ENCODE assay signal across 18 cellular contexts in genomic region chr7:128162666-128163065, GRCh38.
"Had no signal": no experiment of that assay in that cellular context is flagged by ENCODE, and none has a peak within 500 bp of the region (broad histone marks: within the 10 kb centered on the region; RNA-seq: fewer than 3 reads in every experiment).

No MANE protein-coding gene starts in this region.

- ATAC-seq: esophagus mucosa; left cardiac atrium; naive thymus-derived CD4-positive, alpha-beta T cell; stimulated activated naive B cell treated with anti-CD40 and anti-IgM and Interleukin-4, amounts not matched to agents 10 μg/mL and 1 μg/mL and 100 μg/mL, for 72 hours had no signal

- H3K4me3 Mint-ChIP-seq: immature natural killer cell; naive thymus-derived CD4-positive, alpha-beta T cell; nephron progenitor cell; stimulated activated naive B cell treated with anti-CD40 and anti-IgM and Interleukin-4, amounts not matched to agents 10 μg/mL and 1 μg/mL and 100 μg/mL, for 72 hours had no signal

- DNase-seq: effector CD8-positive, alpha-beta T cell; immature natural killer cell; kidney; left cardiac atrium; mesendoderm; naive thymus-derived CD4-positive, alpha-beta T cell; nephron progenitor cell; sigmoid colon; stimulated activated CD4-positive, alpha-beta T cell treated with anti-CD3 and anti-CD28 coated beads, Interleukin-2, amount 100 ng/mL, for 24 hours; stimulated activated CD4-positive, alpha-beta T cell treated with anti-CD3 and anti-CD28 coated beads, Interleukin-4, amount 100 ng/mL, for 4 hours; stimulated activated naive B cell treated with anti-CD40 and anti-IgM and Interleukin-4, amounts not matched to agents 10 μg/mL and 1 μg/mL and 100 μg/mL, for 72 hours; stomach; substantia nigra; transverse colon had no signal

- H3K36me3 Mint-ChIP-seq: stimulated activated naive B cell treated with anti-CD40 and anti-IgM and Interleukin-4, amounts not matched to agents 10 μg/mL and 1 μg/mL and 100 μg/mL, for 72 hours had no signal

- H3K36me3 ChIP-seq: sigmoid colon, stomach, thoracic aorta, transverse colon had no signal

- H3K4me1 Mint-ChIP-seq: nephron progenitor cell had no signal

- H3K9me3 Mint-ChIP-seq: nephron progenitor cell; stimulated activated naive B cell treated with anti-CD40 and anti-IgM and Interleukin-4, amounts not matched to agents 10 μg/mL and 1 μg/mL and 100 μg/mL, for 72 hours had no signal

- H3K27ac Mint-ChIP-seq: immature natural killer cell; naive thymus-derived CD4-positive, alpha-beta T cell; nephron progenitor cell; stimulated activated naive B cell treated with anti-CD40 and anti-IgM and Interleukin-4, amounts not matched to agents 10 μg/mL and 1 μg/mL and 100 μg/mL, for 72 hours had no signal

- H3K4me3 ChIP-seq: coronary artery, sigmoid colon, skin epidermis, stomach, thoracic aorta, transverse colon had no signal

- H3K9me3 ChIP-seq: sigmoid colon, stomach, thoracic aorta, transverse colon had no signal

- H3K27ac ChIP-seq: coronary artery, sigmoid colon, skin epidermis, stomach, thoracic aorta, transverse colon had no signal
